ENCODE assay signal across 1 cellular context in the genomic region with DNA sequence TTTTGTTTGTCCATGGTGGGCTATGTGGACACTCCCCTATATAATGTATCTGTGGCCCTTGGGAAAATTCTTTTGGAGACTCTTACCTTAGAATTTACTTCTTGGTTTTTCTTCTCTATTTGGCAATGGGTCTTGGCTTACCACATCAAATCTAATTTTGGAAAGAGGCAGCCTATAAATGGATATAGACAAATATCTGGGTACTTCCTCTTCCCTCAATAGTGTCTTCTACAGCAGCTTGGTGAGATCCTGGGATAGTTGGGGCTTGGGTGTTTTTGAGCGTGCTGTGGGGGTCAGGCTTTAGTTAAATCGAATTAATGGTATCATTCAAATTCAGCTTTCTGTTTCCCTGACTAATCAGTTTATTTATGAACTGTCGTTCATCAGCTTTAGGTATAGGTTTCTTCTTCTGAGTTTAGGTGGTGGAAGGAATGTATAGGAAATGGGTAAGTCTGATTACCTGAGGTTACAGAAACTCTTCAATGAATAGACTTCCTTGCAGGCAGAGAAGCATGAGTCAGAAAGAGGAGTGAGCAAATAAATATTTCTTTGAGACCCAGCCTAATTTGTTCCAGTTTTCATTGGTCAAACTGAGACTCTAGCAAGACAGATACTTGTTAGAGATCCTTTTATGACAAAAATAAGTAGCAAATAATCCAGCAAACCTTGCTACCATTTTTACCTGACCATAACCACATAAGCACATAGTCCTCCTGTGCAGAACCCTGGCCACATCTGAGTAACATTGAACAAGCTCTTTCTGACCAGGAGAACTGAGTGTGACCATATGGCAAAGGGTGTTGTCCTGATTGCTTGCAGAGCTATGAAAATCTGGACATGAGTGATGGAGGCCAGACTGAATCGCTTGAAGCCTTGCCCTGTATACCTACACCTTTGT.
TF ChIP-seq lines count a peak whose summit lies in the region.

No MANE protein-coding gene starts in this region.

TF ChIP-seq in WTC11, 78 proteins besides CTCF, POLR2A, EP300 and RAD21 (continued from another document):
- TF ChIP-seq ZNF263 (CRISPR knock-in tag; IDR thresholded peaks at IDR 0.05; ENCODE audit: low read depth) (no peak), FOXK1 (CRISPR knock-in tag; IDR thresholded peaks at IDR 0.05) (no peak), HMGA2 (CRISPR knock-in tag; IDR thresholded peaks at IDR 0.05) (no peak), SP1 (CRISPR knock-in tag; conservative IDR thresholded peaks at IDR 0.05) (no peak), CREM (CRISPR knock-in tag; IDR thresholded peaks at IDR 0.05) (no peak), NFYB (CRISPR knock-in tag; conservative IDR thresholded peaks at IDR 0.05; ENCODE audit: low read depth) (no peak), ZNF671 (CRISPR knock-in tag; IDR thresholded peaks at IDR 0.05) (no peak)
- TF ChIP-seq, protein P1, sequence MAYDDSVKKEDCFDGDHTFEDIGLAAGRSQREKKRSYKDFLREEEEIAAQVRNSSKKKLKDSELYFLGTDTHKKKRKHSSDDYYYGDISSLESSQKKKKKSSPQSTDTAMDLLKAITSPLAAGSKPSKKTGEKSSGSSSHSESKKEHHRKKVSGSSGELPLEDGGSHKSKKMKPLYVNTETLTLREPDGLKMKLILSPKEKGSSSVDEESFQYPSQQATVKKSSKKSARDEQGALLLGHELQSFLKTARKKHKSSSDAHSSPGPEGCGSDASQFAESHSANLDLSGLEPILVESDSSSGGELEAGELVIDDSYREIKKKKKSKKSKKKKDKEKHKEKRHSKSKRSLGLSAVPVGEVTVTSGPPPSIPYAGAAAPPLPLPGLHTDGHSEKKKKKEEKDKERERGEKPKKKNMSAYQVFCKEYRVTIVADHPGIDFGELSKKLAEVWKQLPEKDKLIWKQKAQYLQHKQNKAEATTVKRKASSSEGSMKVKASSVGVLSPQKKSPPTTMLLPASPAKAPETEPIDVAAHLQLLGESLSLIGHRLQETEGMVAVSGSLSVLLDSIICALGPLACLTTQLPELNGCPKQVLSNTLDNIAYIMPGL (CRISPR knock-in tag; IDR thresholded peaks at IDR 0.05), result no peak
- TF ChIP-seq, protein P2, sequence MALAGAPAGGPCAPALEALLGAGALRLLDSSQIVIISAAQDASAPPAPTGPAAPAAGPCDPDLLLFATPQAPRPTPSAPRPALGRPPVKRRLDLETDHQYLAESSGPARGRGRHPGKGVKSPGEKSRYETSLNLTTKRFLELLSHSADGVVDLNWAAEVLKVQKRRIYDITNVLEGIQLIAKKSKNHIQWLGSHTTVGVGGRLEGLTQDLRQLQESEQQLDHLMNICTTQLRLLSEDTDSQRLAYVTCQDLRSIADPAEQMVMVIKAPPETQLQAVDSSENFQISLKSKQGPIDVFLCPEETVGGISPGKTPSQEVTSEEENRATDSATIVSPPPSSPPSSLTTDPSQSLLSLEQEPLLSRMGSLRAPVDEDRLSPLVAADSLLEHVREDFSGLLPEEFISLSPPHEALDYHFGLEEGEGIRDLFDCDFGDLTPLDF (CRISPR knock-in tag; IDR thresholded peaks at IDR 0.05), result no peak
- TF ChIP-seq, protein P3, sequence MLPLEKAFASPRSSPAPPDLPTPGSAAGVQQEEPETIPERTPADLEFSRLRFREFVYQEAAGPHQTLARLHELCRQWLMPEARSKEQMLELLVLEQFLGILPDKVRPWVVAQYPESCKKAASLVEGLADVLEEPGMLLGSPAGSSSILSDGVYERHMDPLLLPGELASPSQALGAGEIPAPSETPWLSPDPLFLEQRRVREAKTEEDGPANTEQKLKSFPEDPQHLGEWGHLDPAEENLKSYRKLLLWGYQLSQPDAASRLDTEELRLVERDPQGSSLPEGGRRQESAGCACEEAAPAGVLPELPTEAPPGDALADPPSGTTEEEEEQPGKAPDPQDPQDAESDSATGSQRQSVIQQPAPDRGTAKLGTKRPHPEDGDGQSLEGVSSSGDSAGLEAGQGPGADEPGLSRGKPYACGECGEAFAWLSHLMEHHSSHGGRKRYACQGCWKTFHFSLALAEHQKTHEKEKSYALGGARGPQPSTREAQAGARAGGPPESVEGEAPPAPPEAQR (CRISPR knock-in tag; IDR thresholded peaks at IDR 0.05), result no peak
